ENCODE assay signal across 9 cellular contexts in the genomic region with DNA sequence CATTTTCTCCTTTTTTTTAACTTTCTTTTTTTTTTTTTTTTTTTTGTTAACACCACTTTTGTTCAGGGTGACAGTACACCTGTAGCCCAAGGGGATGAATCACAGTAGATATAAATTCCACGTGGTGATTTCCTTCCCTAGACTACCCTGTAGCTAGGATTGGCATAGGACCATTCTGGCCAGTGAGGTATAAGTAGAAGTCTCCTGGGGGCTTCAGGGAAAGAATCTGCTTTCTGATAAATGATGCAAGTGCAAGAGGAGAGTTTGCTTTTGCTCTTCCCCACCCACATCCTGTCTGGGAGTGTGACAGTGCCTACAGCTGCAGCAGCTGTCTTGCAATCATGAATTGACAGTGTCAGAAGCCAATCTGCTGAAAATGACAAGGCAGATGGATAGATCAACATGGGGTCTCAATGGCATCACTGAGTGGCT.
DNase-seq lines count a peak whose midpoint lies in the region; ATAC-seq, FAIRE-seq and TF ChIP-seq lines count a peak whose summit lies in the region.
"Had no signal": no experiment of that assay in that cellular context is flagged by ENCODE, and none has a peak within 500 bp of the region (broad histone marks: within the 10 kb centered on the region; RNA-seq: fewer than 3 reads in every experiment).

No MANE protein-coding gene starts in this region.

- TF ChIP-seq CTCF in GM12878 (IDR thresholded peaks at IDR 0.05 in 2 of 3, conservative IDR thresholded peaks at IDR 0.05 in 1 of 3; ENCODE audit: control insufficient read depth in 2 of 3, extremely low read depth in 1 of 3, insufficient read depth in 1 of 3, low read depth in 3 of 3, low read length in 3 of 3) (no peak), ovary (IDR thresholded peaks at IDR 0.05) (no peak)

- H3K9me3 ChIP-seq in GM12878 (replicated peaks; ENCODE audit: control insufficient read depth, insufficient read depth, low read length) (no peaks in the 10 kb centered on the region), ovary (no peaks in the 10 kb centered on the region), GM23248 (ENCODE audit: low read depth) (no peaks in the 10 kb centered on the region)

- 0% methylated on average over 1 of the region's 1 CpG for WGBS in GM12878 (ENCODE audit: insufficient coverage, insufficient replicate concordance, low lambda C conversion rate, missing lambda C conversion rate)
- 18 to 42% (median 35%) methylated on average over 1 of the region's 1 CpG for WGBS in ovary, 3 donors
- 56 to 61% methylated on average over 1 of the region's 1 CpG for WGBS in GM23248 (ENCODE audit: low coverage in 1 of 2, low lambda C conversion rate in 2 of 2, missing lambda C conversion rate in 2 of 2), 2 experiments

- peak overlapping the region; percentile 68 for H3K27ac Mint-ChIP-seq in stimulated activated memory B cell treated with anti-CD40 and anti-IgM and Interleukin-4, amounts not matched to agents 10 μg/mL and 1 μg/mL and 100 μg/mL, for 72 hours

- peak; percentile 17 for DNase-seq in CD1c-positive myeloid dendritic cell (ENCODE audit: extremely low spot score)
- DNase-seq in GM19239 (ENCODE audit: insufficient read length, low spot score), result peak; percentile 59
- DNase-seq in SIG-M5 treated with dmso at 0.1 percent for 504 hours (lab: John Stamatoyannopoulos, UW; ENCODE audit: unreplicated experiment), result peak; percentile 67
- peak; percentile 88 for DNase-seq in GM12878 (ENCODE audit: low read depth, low spot score)
- DNase-seq in ovary, result no peak
- no peak for DNase-seq in GM23248

- no peaks in the 10 kb centered on the region for H3K27me3 Mint-ChIP-seq in stimulated activated memory B cell treated with anti-CD40 and anti-IgM and Interleukin-4, amounts not matched to agents 10 μg/mL and 1 μg/mL and 100 μg/mL, for 72 hours

- no peak overlapping the region; the same call in 1 of the 2 replicates for H3K4me3 ChIP-seq in GM12878
- H3K4me3 ChIP-seq in ovary, result no peak overlapping the region
- no peak overlapping the region for H3K4me3 ChIP-seq in GM23248

- peak overlapping the region; percentile 51 for H2AFZ ChIP-seq in GM12878 (ENCODE audit: control insufficient read depth, low read depth, low read length)
- H2AFZ ChIP-seq in GM23248, result no peak overlapping the region

- H3K9ac ChIP-seq in GM12878 (ENCODE audit: control insufficient read depth, insufficient read depth, low read length) (peak overlapping the region; percentile 68), GM23248 (no peak overlapping the region)

- SMC1A ChIA-PET in GM12878 (lab: Charles Lee; ENCODE audit: uncharacterized antibody, unreplicated experiment), result interaction anchor here (0.8 to 6.1 kb wide), 20 partner anchors 9 to 170 kb away, joined by 3 to 78 read pairs (median 6); no protein-coding TSS in a partner anchor

- no peaks in the 10 kb centered on the region for H3F3A ChIP-seq in GM23248 (ENCODE audit: insufficient read depth)

- CTCF ChIA-PET in GM12878 (lab: Yijun Ruan, JAX), result interaction anchor here (0.8 to 2.7 kb wide), 12 partner anchors 8 to 170 kb away, joined by 3 to 24 read pairs (median 4); no protein-coding TSS in a partner anchor

- peaks cover 6% of the 10 kb centered on the region for H3K4me1 Mint-ChIP-seq in stimulated activated memory B cell treated with anti-CD40 and anti-IgM and Interleukin-4, amounts not matched to agents 10 μg/mL and 1 μg/mL and 100 μg/mL, for 72 hours

- POLR2A ChIA-PET in GM12878 (lab: Charles Lee), result interaction anchor here (0.5 to 3.7 kb wide), 15 partner anchors 12 to 1540 kb away, joined by 3 to 61 read pairs (median 6); a partner anchor contains a TSS

- FAIRE-seq in GM19239 (lab: Jason Lieb, UNC) (peak; percentile 99), GM12878 (lab: Jason Lieb, UNC) (peak; percentile 80)
- FAIRE-seq: colon had no signal

- H3K4me2 ChIP-seq in GM12878 (ENCODE audit: control insufficient read depth, insufficient read depth) (peak overlapping the region; percentile 91), GM23248 (ENCODE audit: unreplicated experiment) (no peak overlapping the region)

- intact Hi-C loops in GM12878 (cut with micrococcal nuclease; ENCODE audit: unreplicated experiment), result loop anchor here (1.0 kb wide), 2 partner anchors 14 to 32 kb away; no protein-coding TSS in a partner anchor
- intact Hi-C loops in ovary (cut with DNase I), result no loop called here

- no peaks in the 10 kb centered on the region for H3K9me3 Mint-ChIP-seq in stimulated activated memory B cell treated with anti-CD40 and anti-IgM and Interleukin-4, amounts not matched to agents 10 μg/mL and 1 μg/mL and 100 μg/mL, for 72 hours

- H4K20me1 ChIP-seq in GM12878 (ENCODE audit: control insufficient read depth, insufficient read depth) (no peaks in the 10 kb centered on the region), GM23248 (ENCODE audit: insufficient read depth) (no peaks in the 10 kb centered on the region)

- peak; percentile 50 for TF ChIP-seq POLR2A in GM12878 (IDR thresholded peaks at IDR 0.05; ENCODE audit: low read depth, low read length)
- no peak for TF ChIP-seq POLR2A in ovary (IDR thresholded peaks at IDR 0.05)

- ATAC-seq in HG03196 (IDR thresholded peaks at IDR 0.05; ENCODE audit: unreplicated experiment) (peak; percentile 90), GM12878 (peak; percentile 90)
- ATAC-seq in stimulated activated memory B cell treated with anti-CD40 and anti-IgM and Interleukin-4, amounts not matched to agents 10 μg/mL and 1 μg/mL and 100 μg/mL, for 72 hours, result peak; percentile 89

- no peaks in the 10 kb centered on the region for H3K36me3 Mint-ChIP-seq in stimulated activated memory B cell treated with anti-CD40 and anti-IgM and Interleukin-4, amounts not matched to agents 10 μg/mL and 1 μg/mL and 100 μg/mL, for 72 hours

- H3K9me2 ChIP-seq in GM23248 (ENCODE audit: insufficient read depth), result peaks cover 5% of the 10 kb centered on the region; the same call in 1 of the 2 replicates

- H3K79me2 ChIP-seq in GM12878 (ENCODE audit: control insufficient read depth, insufficient read depth, low read length) (no peaks in the 10 kb centered on the region), GM23248 (ENCODE audit: insufficient read depth) (no peaks in the 10 kb centered on the region)

- H3K36me3 ChIP-seq in GM12878 (ENCODE audit: control insufficient read depth in 2 of 2, insufficient read depth in 2 of 2, low read length in 1 of 2), result no peaks in the 10 kb centered on the region
- H3K36me3 ChIP-seq in ovary, result no peaks in the 10 kb centered on the region
- H3K36me3 ChIP-seq in GM23248 (ENCODE audit: low read depth), result no peaks in the 10 kb centered on the region

- in situ Hi-C loops in GM12878 (cut with MboI), result no loop called here
- in situ Hi-C loops in GM23248 (cut with MboI), result no loop called here

- BruUV-seq in GM12878 (replicated peaks; lab: Mats Ljungman, UMichigan), result no TSS peak

- H3K27ac ChIP-seq in GM12878 (ENCODE audit: control insufficient read depth, insufficient read depth) (peak overlapping the region; percentile 91), ovary (no peak overlapping the region), GM23248 (no peak overlapping the region)

- no peaks in the 10 kb centered on the region for H3K27me3 ChIP-seq in GM12878 (replicated peaks in 1 of 2; ENCODE audit: control insufficient read depth in 2 of 2, insufficient read depth in 2 of 2, low read length in 1 of 2)
- H3K27me3 ChIP-seq in ovary, result no peaks in the 10 kb centered on the region
- no peaks in the 10 kb centered on the region for H3K27me3 ChIP-seq in GM23248 (replicated peaks; ENCODE audit: insufficient read depth)

- H3K4me1 ChIP-seq in GM12878 (ENCODE audit: control insufficient read depth, insufficient read depth, low read length) (peaks cover 15% of the 10 kb centered on the region), ovary (ENCODE audit: insufficient read depth) (no peaks in the 10 kb centered on the region), GM23248 (ENCODE audit: insufficient read depth) (peaks cover 13% of the 10 kb centered on the region)

- peak overlapping the region; percentile 10 for H3K4me3 Mint-ChIP-seq in stimulated activated memory B cell treated with anti-CD40 and anti-IgM and Interleukin-4, amounts not matched to agents 10 μg/mL and 1 μg/mL and 100 μg/mL, for 72 hours

- TF ChIP-seq RAD21 in GM12878 (IDR thresholded peaks at IDR 0.05; ENCODE audit: insufficient read depth, low read depth, low read length), result no peak

- TF ChIP-seq EP300 in GM12878 (IDR thresholded peaks at IDR 0.05; ENCODE audit: borderline replicate concordance in 1 of 2, control insufficient read depth in 1 of 2, low read depth in 2 of 2, low read length in 2 of 2) (peak; percentile 51 to 70; a peak in 2 of 4 replicates), ovary (IDR thresholded peaks at IDR 0.05) (no peak)

- RAD21 ChIA-PET in GM12878 (lab: Charles Lee; ENCODE audit: unreplicated experiment), result interaction anchor here (0.6 to 2.7 kb wide), 28 partner anchors 9 to 253 kb away, joined by 3 to 40 read pairs (median 4); no protein-coding TSS in a partner anchor

TF ChIP-seq in GM12878, 131 proteins besides CTCF, POLR2A, EP300 and RAD21 (continues in another document):
- TF ChIP-seq IKZF1 (conservative IDR thresholded peaks at IDR 0.05) (peak; percentile 70), MTA3 (IDR thresholded peaks at IDR 0.05; ENCODE audit: borderline replicate concordance, low read length) (no peak), JUNB (IDR thresholded peaks at IDR 0.05) (no peak), CHD2 (IDR thresholded peaks at IDR 0.05; ENCODE audit: borderline replicate concordance, low read depth, low read length) (peak; percentile 71; the same call in 1 of the 2 replicates), NR2C1 (IDR thresholded peaks at IDR 0.05) (no peak), MYB (IDR thresholded peaks at IDR 0.05; ENCODE audit: borderline replicate concordance, low read depth, low read length) (no peak), SP1 (IDR thresholded peaks at IDR 0.05; ENCODE audit: low read depth, low read length) (peak; percentile 37), BHLHE40 (IDR thresholded peaks at IDR 0.05; ENCODE audit: borderline replicate concordance in 1 of 2, low read depth in 2 of 2, low read length in 1 of 2) (peak; percentile 28 to 52; a peak in 1 of 4 replicates), MYC (IDR thresholded peaks at IDR 0.05; ENCODE audit: insufficient read depth, insufficient read length, insufficient replicate concordance, low read length, severe bottlenecking) (no peak), MXI1 (IDR thresholded peaks at IDR 0.05; ENCODE audit: low read depth, low read length) (no peak), ZSCAN29 (IDR thresholded peaks at IDR 0.05) (no peak)
- TF ChIP-seq, protein P1, sequence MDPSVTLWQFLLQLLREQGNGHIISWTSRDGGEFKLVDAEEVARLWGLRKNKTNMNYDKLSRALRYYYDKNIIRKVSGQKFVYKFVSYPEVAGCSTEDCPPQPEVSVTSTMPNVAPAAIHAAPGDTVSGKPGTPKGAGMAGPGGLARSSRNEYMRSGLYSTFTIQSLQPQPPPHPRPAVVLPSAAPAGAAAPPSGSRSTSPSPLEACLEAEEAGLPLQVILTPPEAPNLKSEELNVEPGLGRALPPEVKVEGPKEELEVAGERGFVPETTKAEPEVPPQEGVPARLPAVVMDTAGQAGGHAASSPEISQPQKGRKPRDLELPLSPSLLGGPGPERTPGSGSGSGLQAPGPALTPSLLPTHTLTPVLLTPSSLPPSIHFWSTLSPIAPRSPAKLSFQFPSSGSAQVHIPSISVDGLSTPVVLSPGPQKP (IDR thresholded peaks at IDR 0.05; ENCODE audit: low read depth, low read length), result no peak

Comparison
In these comparisons a context has a peak if more than half of its experiments do, and no peak if none do; other contexts are left out.
1. DNase-seq: peak in CD1c-positive myeloid dendritic cell (single experiment), GM19239 (single experiment), SIG-M5 treated with dmso at 0.1 percent for 504 hours (single experiment) and GM12878 (single experiment); none in ovary (0 of 5) and GM23248 (single experiment).
2. Peak in every context shown above with its lines, with median percentiles within 50 percentile points of each other: ATAC-seq.